In genomic region chr20:58715709-58716475, GRCh38 we compare ENCODE assay signal across 13 cellular contexts. TPM values are rescaled to one million over a fixed set of nuclear protein-coding genes. Genes with fewer than 3 reads are reported as not detected.
A peak's percentile ranks its signal among the peaks of the same experiment; 100 is the strongest.
DNase-seq lines count a peak whose midpoint lies in the region; ATAC-seq and TF ChIP-seq lines count a peak whose summit lies in the region.
"Had no signal": no experiment of that assay in that cellular context is flagged by ENCODE, and none has a peak within 500 bp of the region (broad histone marks: within the 10 kb centered on the region; RNA-seq: fewer than 3 reads in every experiment).

No MANE protein-coding gene starts in this region.

- no peaks in the 10 kb centered on the region for H3K36me3 Mint-ChIP-seq in activated T-cell treated with anti-CD3 and anti-CD28 coated beads, Interleukin-2, amount 50 U/mL, for 4 hours (ENCODE audit: insufficient read depth)
- no peaks in the 10 kb centered on the region for H3K36me3 Mint-ChIP-seq in T-helper 2 cell treated with Interferon-gamma antibody and Interleukin-4, amounts not matched to agents 5 μg/mL and 100 μg/mL, for 36 hours (ENCODE audit: low read depth)

- no peak overlapping the region for H3K27ac ChIP-seq in sigmoid colon

- H3K4me1 ChIP-seq in sigmoid colon: no peaks in the 10 kb centered on the region

- H3K9me3 Mint-ChIP-seq in activated T-cell treated with anti-CD3 and anti-CD28 coated beads, Interleukin-2, amount 50 U/mL, for 4 hours: no peaks in the 10 kb centered on the region
- no peaks in the 10 kb centered on the region for H3K9me3 Mint-ChIP-seq in T-helper 2 cell treated with Interferon-gamma antibody and Interleukin-4, amounts not matched to agents 5 μg/mL and 100 μg/mL, for 36 hours
- H3K9me3 Mint-ChIP-seq: activated T-cell treated with anti-CD3 and anti-CD28 coated beads, Interleukin-2, amount 50 U/mL, for 72 hours; effector memory CD8-positive, alpha-beta T cell; stimulated activated effector memory CD8-positive, alpha-beta T cell treated with anti-CD3 and anti-CD28 coated beads, Interleukin-12 subunit alpha, Interleukin-12 subunit beta, amount 100 ng/mL, for 72 hours had no signal

- 90 to 91% methylated on average over 19 of the region's 19 CpGs for WGBS in sigmoid colon, 2 donors

- no peak for ATAC-seq in activated T-cell treated with anti-CD3 and anti-CD28 coated beads, Interleukin-2, amount 50 U/mL, for 4 hours
- ATAC-seq in GM18520 (IDR thresholded peaks at IDR 0.05; ENCODE audit: unreplicated experiment) (no peak), GM21737 (IDR thresholded peaks at IDR 0.05; ENCODE audit: unreplicated experiment) (no peak)
- ATAC-seq: effector memory CD8-positive, alpha-beta T cell; stimulated activated effector memory CD8-positive, alpha-beta T cell treated with anti-CD3 and anti-CD28 coated beads, Interleukin-12 subunit alpha, Interleukin-12 subunit beta, amount 100 ng/mL, for 72 hours had no signal

- H3K4me3 ChIP-seq in NB4 (ENCODE audit: low read depth, low read length) (no peak overlapping the region), sigmoid colon (no peak overlapping the region)

- peaks cover 5% of the 10 kb centered on the region for H3K27me3 Mint-ChIP-seq in activated T-cell treated with anti-CD3 and anti-CD28 coated beads, Interleukin-2, amount 50 U/mL, for 4 hours (ENCODE audit: low read depth)
- H3K27me3 Mint-ChIP-seq in T-helper 2 cell treated with Interferon-gamma antibody and Interleukin-4, amounts not matched to agents 5 μg/mL and 100 μg/mL, for 36 hours (ENCODE audit: low read depth): no peaks in the 10 kb centered on the region

- DNase-seq in activated T-cell treated with anti-CD3 and anti-CD28 coated beads, Interleukin-2, amount 50 U/mL, for 1 hour: peak; percentile 10
- no peak for DNase-seq in activated T-cell treated with anti-CD3 and anti-CD28 coated beads, Interleukin-2, amount 50 U/mL, for 4 hours
- DNase-seq in NB4 (ENCODE audit: low read depth): peak; percentile 1
- peak; percentile 56 for DNase-seq in islet precursor cell
- peak; percentile 54 for DNase-seq in sigmoid colon
- DNase-seq in T-helper 2 cell treated with Interferon-gamma antibody and Interleukin-4, amounts not matched to agents 5 μg/mL and 100 μg/mL, for 36 hours (ENCODE audit: low spot score): no peak
- DNase-seq: HCEC 1CT; stimulated activated CD4-positive, alpha-beta T cell treated with anti-CD3 and anti-CD28 coated beads, Interleukin-1b, Interleukin-23, amount 100 ng/mL, for 48 hours had no signal

- H3K4me3 Mint-ChIP-seq in activated T-cell treated with anti-CD3 and anti-CD28 coated beads, Interleukin-2, amount 50 U/mL, for 4 hours: no peak overlapping the region
- H3K4me3 Mint-ChIP-seq in T-helper 2 cell treated with Interferon-gamma antibody and Interleukin-4, amounts not matched to agents 5 μg/mL and 100 μg/mL, for 36 hours: no peak overlapping the region
- H3K4me3 Mint-ChIP-seq: activated T-cell treated with anti-CD3 and anti-CD28 coated beads, Interleukin-2, amount 50 U/mL, for 72 hours; effector memory CD8-positive, alpha-beta T cell; stimulated activated effector memory CD8-positive, alpha-beta T cell treated with anti-CD3 and anti-CD28 coated beads, Interleukin-12 subunit alpha, Interleukin-12 subunit beta, amount 100 ng/mL, for 72 hours had no signal

- TF ChIP-seq CTCF in NB4 (IDR thresholded peaks at IDR 0.05; ENCODE audit: low read depth, low read length) (no peak), sigmoid colon (IDR thresholded peaks at IDR 0.05) (no peak)

- H3K27me3 ChIP-seq in sigmoid colon: peaks cover 0 to 10% (median 9%) of the 10 kb centered on the region in 3 donors

- H3K4me1 Mint-ChIP-seq in activated T-cell treated with anti-CD3 and anti-CD28 coated beads, Interleukin-2, amount 50 U/mL, for 4 hours (ENCODE audit: low read depth): no peaks in the 10 kb centered on the region
- no peaks in the 10 kb centered on the region for H3K4me1 Mint-ChIP-seq in T-helper 2 cell treated with Interferon-gamma antibody and Interleukin-4, amounts not matched to agents 5 μg/mL and 100 μg/mL, for 36 hours (ENCODE audit: low read depth)

- TF ChIP-seq POLR2A in NB4 (IDR thresholded peaks at IDR 0.05; ENCODE audit: extremely low read depth, insufficient read length) (no peak), sigmoid colon (IDR thresholded peaks at IDR 0.05) (no peak)

- no peaks in the 10 kb centered on the region for H3K9me3 ChIP-seq in sigmoid colon

- H3K27ac Mint-ChIP-seq in T-helper 2 cell treated with Interferon-gamma antibody and Interleukin-4, amounts not matched to agents 5 μg/mL and 100 μg/mL, for 36 hours: no peak overlapping the region
- H3K27ac Mint-ChIP-seq: activated T-cell treated with anti-CD3 and anti-CD28 coated beads, Interleukin-2, amount 50 U/mL, for 72 hours; effector memory CD8-positive, alpha-beta T cell; stimulated activated effector memory CD8-positive, alpha-beta T cell treated with anti-CD3 and anti-CD28 coated beads, Interleukin-12 subunit alpha, Interleukin-12 subunit beta, amount 100 ng/mL, for 72 hours had no signal

- H3K36me3 ChIP-seq in sigmoid colon: no peaks in the 10 kb centered on the region

- TF ChIP-seq EP300 in sigmoid colon (IDR thresholded peaks at IDR 0.05): no peak

- intact Hi-C loops in sigmoid colon (cut with DNase I): no loop called here

RNA-seq across cellular contexts. Expression of gene NPEPL1, which starts 23.3 kb away (rescaled TPM):
- 10 to 100 TPM; 11.5 to 17.2 (median 16.4) TPM for total RNA-seq in activated T-cell treated with anti-CD3 and anti-CD28 coated beads, Interleukin-2, amount 50 U/mL, for 4 hours
- total RNA-seq in sigmoid colon: 10 to 100 TPM; 22.9 to 65.1 (median 46.0) TPM
- polyA plus RNA-seq in sigmoid colon: 10 to 100 TPM; 10.6 to 26.5 (median 16.8) TPM

Comparison
In these comparisons a context has a peak if more than half of its experiments do, and no peak if none do; other contexts are left out.
1. DNase-seq: peak in activated T-cell treated with anti-CD3 and anti-CD28 coated beads, Interleukin-2, amount 50 U/mL, for 1 hour (single experiment), NB4 (single experiment), islet precursor cell (single experiment) and sigmoid colon (single experiment); none in activated T-cell treated with anti-CD3 and anti-CD28 coated beads, Interleukin-2, amount 50 U/mL, for 4 hours (single experiment) and T-helper 2 cell treated with Interferon-gamma antibody and Interleukin-4, amounts not matched to agents 5 μg/mL and 100 μg/mL, for 36 hours (single experiment).